13 cellular contexts compared by ENCODE assay signal in the genomic region with DNA sequence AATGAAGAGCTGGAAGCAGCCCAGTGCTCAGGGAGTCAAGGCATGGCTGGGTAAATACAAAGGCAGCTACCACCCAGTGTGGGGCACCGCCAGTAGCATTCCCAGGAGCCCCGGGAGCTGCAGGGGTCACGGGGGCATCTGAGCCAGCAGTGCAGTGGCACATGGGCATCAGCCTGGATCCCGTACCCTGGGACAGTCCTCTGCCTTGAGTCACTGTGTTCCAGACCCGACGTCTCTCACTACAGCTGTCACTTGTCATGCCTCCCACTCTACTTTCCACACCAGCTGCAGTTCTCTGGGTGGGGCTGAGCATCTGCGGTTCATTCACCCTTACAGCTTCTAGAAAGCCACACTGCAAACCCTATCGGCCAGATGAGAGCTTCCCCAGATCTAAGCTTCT. TPM values are rescaled to one million over a fixed set of nuclear protein-coding genes. Genes with fewer than 3 reads are reported as not detected.
DNase-seq lines count a peak whose midpoint lies in the region; ATAC-seq and TF ChIP-seq lines count a peak whose summit lies in the region.
"Had no signal": no experiment of that assay in that cellular context is flagged by ENCODE, and none has a peak within 500 bp of the region (broad histone marks: within the 10 kb centered on the region; RNA-seq: fewer than 3 reads in every experiment).

No MANE protein-coding gene starts in this region.

- intact Hi-C loops in activated CD8-positive, alpha-beta T cell treated with anti-CD3 and anti-CD28 coated beads for 36 hours (cut with micrococcal nuclease): no loop called here

- CTCF ChIA-PET in activated CD8-positive, alpha-beta T cell treated with anti-CD3 and anti-CD28 coated beads for 36 hours (lab: Charles Lee): no interaction called here
- CTCF ChIA-PET in activated CD8-positive, alpha-beta T cell treated with anti-CD3 and anti-CD28 coated beads, Interleukin-2, amount 10 ng/mL, durations not matched to agents 7 days and 5 days (lab: Charles Lee): no interaction called here

- H3K27ac Mint-ChIP-seq in activated CD8-positive, alpha-beta T cell treated with anti-CD3 and anti-CD28 coated beads for 36 hours: no peak overlapping the region
- no peak overlapping the region for H3K27ac Mint-ChIP-seq in activated CD8-positive, alpha-beta T cell treated with anti-CD3 and anti-CD28 coated beads, Interleukin-2, amount 10 ng/mL, durations not matched to agents 7 days and 5 days
- H3K27ac Mint-ChIP-seq: activated naive CD4-positive, alpha-beta T cell treated with anti-CD3 and anti-CD28 coated beads, Interleukin-2, amount 50 U/mL, for 72 hours had no signal

- H3K4me1 Mint-ChIP-seq in activated CD8-positive, alpha-beta T cell treated with anti-CD3 and anti-CD28 coated beads for 36 hours (ENCODE audit: low read depth): no peaks in the 10 kb centered on the region
- peaks cover 5% of the 10 kb centered on the region for H3K4me1 Mint-ChIP-seq in activated CD8-positive, alpha-beta T cell treated with anti-CD3 and anti-CD28 coated beads, Interleukin-2, amount 10 ng/mL, durations not matched to agents 7 days and 5 days (ENCODE audit: low read depth)

- DNase-seq in activated CD8-positive, alpha-beta T cell treated with anti-CD3 and anti-CD28 coated beads for 36 hours: peak; percentile 42
- no peak for DNase-seq in activated CD8-positive, alpha-beta T cell treated with anti-CD3 and anti-CD28 coated beads, Interleukin-2, amount 10 ng/mL, durations not matched to agents 7 days and 5 days
- DNase-seq in NCI-H1694 treated with DMSO at 0.1 percent for 48 hours (lab: John Stamatoyannopoulos, UW) (peak; percentile 39), retina (peak; percentile 24), SKM-1 treated with dmso at 0.1 percent for 144 hours (lab: John Stamatoyannopoulos, UW; ENCODE audit: unreplicated experiment) (no peak)
- no peak for DNase-seq in activated CD8-positive, alpha-beta memory T cell treated with anti-CD3 and anti-CD28 coated beads, Interleukin-2, amount 50 U/mL, for 48 hours
- DNase-seq: GF-D8, NCI-H2029, right lobe of liver, WERI-Rb-1 had no signal

- TF ChIP-seq CTCF in activated CD8-positive, alpha-beta T cell treated with anti-CD3 and anti-CD28 coated beads for 36 hours (IDR thresholded peaks at IDR 0.05): no peak

- no peak overlapping the region for H3K4me3 Mint-ChIP-seq in activated CD8-positive, alpha-beta T cell treated with anti-CD3 and anti-CD28 coated beads for 36 hours
- H3K4me3 Mint-ChIP-seq in activated CD8-positive, alpha-beta T cell treated with anti-CD3 and anti-CD28 coated beads, Interleukin-2, amount 10 ng/mL, durations not matched to agents 7 days and 5 days: no peak overlapping the region

- H3K9me3 Mint-ChIP-seq in activated CD8-positive, alpha-beta T cell treated with anti-CD3 and anti-CD28 coated beads for 36 hours: no peaks in the 10 kb centered on the region
- no peaks in the 10 kb centered on the region for H3K9me3 Mint-ChIP-seq in activated CD8-positive, alpha-beta T cell treated with anti-CD3 and anti-CD28 coated beads, Interleukin-2, amount 10 ng/mL, durations not matched to agents 7 days and 5 days (ENCODE audit: insufficient read depth)

- POLR2A ChIA-PET in activated CD8-positive, alpha-beta T cell treated with anti-CD3 and anti-CD28 coated beads for 36 hours (lab: Charles Lee): no interaction called here
- POLR2A ChIA-PET in activated CD8-positive, alpha-beta T cell treated with anti-CD3 and anti-CD28 coated beads, Interleukin-2, amount 10 ng/mL, durations not matched to agents 7 days and 5 days (lab: Charles Lee): no interaction called here

- H3K27me3 Mint-ChIP-seq in activated CD8-positive, alpha-beta T cell treated with anti-CD3 and anti-CD28 coated beads for 36 hours: no peaks in the 10 kb centered on the region
- H3K27me3 Mint-ChIP-seq in activated CD8-positive, alpha-beta T cell treated with anti-CD3 and anti-CD28 coated beads, Interleukin-2, amount 10 ng/mL, durations not matched to agents 7 days and 5 days (ENCODE audit: low read depth): peaks cover 2% of the 10 kb centered on the region

- H3K36me3 Mint-ChIP-seq in activated CD8-positive, alpha-beta T cell treated with anti-CD3 and anti-CD28 coated beads for 36 hours (ENCODE audit: low read depth): no peaks in the 10 kb centered on the region
- no peaks in the 10 kb centered on the region for H3K36me3 Mint-ChIP-seq in activated CD8-positive, alpha-beta T cell treated with anti-CD3 and anti-CD28 coated beads, Interleukin-2, amount 10 ng/mL, durations not matched to agents 7 days and 5 days (ENCODE audit: low read depth)
- H3K36me3 Mint-ChIP-seq: activated naive CD4-positive, alpha-beta T cell treated with anti-CD3 and anti-CD28 coated beads, Interleukin-2, amount 50 U/mL, for 72 hours had no signal

- peak; percentile 34 for ATAC-seq in activated CD8-positive, alpha-beta T cell treated with anti-CD3 and anti-CD28 coated beads for 36 hours
- no peak for ATAC-seq in activated CD8-positive, alpha-beta T cell treated with anti-CD3 and anti-CD28 coated beads, Interleukin-2, amount 10 ng/mL, durations not matched to agents 7 days and 5 days
- peak; percentile 83 for ATAC-seq in GM21717 (IDR thresholded peaks at IDR 0.05; ENCODE audit: unreplicated experiment)
- ATAC-seq in HG03469 (IDR thresholded peaks at IDR 0.05; ENCODE audit: unreplicated experiment): no peak
- ATAC-seq: activated naive CD4-positive, alpha-beta T cell treated with anti-CD3 and anti-CD28 coated beads, Interleukin-2, amount 50 U/mL, for 72 hours; right lobe of liver had no signal

RNA-seq across cellular contexts. Expression of a gene that starts 29.6 kb away (rescaled TPM):
- 10 to 100 TPM; 66.4 to 68.9 TPM for total RNA-seq in activated CD8-positive, alpha-beta T cell treated with anti-CD3 and anti-CD28 coated beads for 36 hours
- total RNA-seq in activated CD8-positive, alpha-beta T cell treated with anti-CD3 and anti-CD28 coated beads, Interleukin-2, amount 10 ng/mL, durations not matched to agents 7 days and 5 days: 10 to 100 TPM; 57.9 to 58.8 TPM

RNA-seq across cellular contexts. Expression of a gene that starts 34.4 kb away (rescaled TPM):
- 100 to 1,000 TPM; 115 to 117 TPM for total RNA-seq in activated CD8-positive, alpha-beta T cell treated with anti-CD3 and anti-CD28 coated beads for 36 hours
- 100 to 1,000 TPM; 118 to 127 TPM for total RNA-seq in activated CD8-positive, alpha-beta T cell treated with anti-CD3 and anti-CD28 coated beads, Interleukin-2, amount 10 ng/mL, durations not matched to agents 7 days and 5 days

Comparison
In these comparisons a context has a peak if more than half of its experiments do, and no peak if none do; other contexts are left out.
1. ATAC-seq: peak in activated CD8-positive, alpha-beta T cell treated with anti-CD3 and anti-CD28 coated beads for 36 hours (single experiment) and GM21717 (single experiment); none in activated CD8-positive, alpha-beta T cell treated with anti-CD3 and anti-CD28 coated beads, Interleukin-2, amount 10 ng/mL, durations not matched to agents 7 days and 5 days (single experiment) and HG03469 (single experiment).
2. DNase-seq: peak in activated CD8-positive, alpha-beta T cell treated with anti-CD3 and anti-CD28 coated beads for 36 hours (single experiment), NCI-H1694 treated with DMSO at 0.1 percent for 48 hours (single experiment) and retina (single experiment); none in activated CD8-positive, alpha-beta T cell treated with anti-CD3 and anti-CD28 coated beads, Interleukin-2, amount 10 ng/mL, durations not matched to agents 7 days and 5 days (single experiment), activated CD8-positive, alpha-beta memory T cell treated with anti-CD3 and anti-CD28 coated beads, Interleukin-2, amount 50 U/mL, for 48 hours (single experiment) and SKM-1 treated with dmso at 0.1 percent for 144 hours (single experiment).